Comparison of ENCODE assay signal across 1 cellular context in genomic region chr19:3721131-3721899, GRCh38.
TF ChIP-seq lines count a peak whose summit lies in the region.

No MANE protein-coding gene starts in this region.

TF ChIP-seq in HepG2, 621 proteins besides CTCF, POLR2A, EP300 and RAD21 (continued from another document and continues in another):
- TF ChIP-seq TFDP2 (CRISPR knock-in tag; IDR thresholded peaks at IDR 0.05): peak; percentile 14; the same call in 1 of the 2 replicates
- no peak for TF ChIP-seq RBAK (CRISPR knock-in tag; IDR thresholded peaks at IDR 0.05)
- no peak for TF ChIP-seq TSC22D2 (CRISPR knock-in tag; IDR thresholded peaks at IDR 0.05; ENCODE audit: borderline replicate concordance)
- 0 out of 2 replicates have a peak, but pooled peaks have one; percentile 40 for TF ChIP-seq ZNF253 (CRISPR knock-in tag; IDR thresholded peaks at IDR 0.05; ENCODE audit: borderline replicate concordance)
- TF ChIP-seq ZNF17 (CRISPR knock-in tag; IDR thresholded peaks at IDR 0.05): no peak
- TF ChIP-seq MAX (IDR thresholded peaks at IDR 0.05): peak; percentile 66
- no peak for TF ChIP-seq FOXK2 (IDR thresholded peaks at IDR 0.05)
- TF ChIP-seq ZNF749 (CRISPR knock-in tag; IDR thresholded peaks at IDR 0.05; ENCODE audit: borderline replicate concordance): 0 out of 2 replicates have a peak, but pooled peaks have one; percentile 43
- TF ChIP-seq CREB3 (CRISPR knock-in tag; IDR thresholded peaks at IDR 0.05): no peak
- peak in 1 of 2 experiments; percentile 72; a peak in 1 of 4 replicates for TF ChIP-seq KLF16 (CRISPR knock-in tag; IDR thresholded peaks at IDR 0.05)
- no peak for TF ChIP-seq IRF1 (CRISPR knock-in tag; IDR thresholded peaks at IDR 0.05; ENCODE audit: low read depth)
- no peak for TF ChIP-seq GZF1 (CRISPR knock-in tag; IDR thresholded peaks at IDR 0.05)
- no peak for TF ChIP-seq SNAPC4 (CRISPR knock-in tag; IDR thresholded peaks at IDR 0.05)
- TF ChIP-seq ZNF180 (CRISPR knock-in tag; IDR thresholded peaks at IDR 0.05; ENCODE audit: borderline replicate concordance, low read depth): no peak
- no peak for TF ChIP-seq MED13 (CRISPR knock-in tag; IDR thresholded peaks at IDR 0.05)
- peak; percentile 75; the same call in 1 of the 2 replicates for TF ChIP-seq AHR (CRISPR knock-in tag; IDR thresholded peaks at IDR 0.05)
- TF ChIP-seq ZNF136 (CRISPR knock-in tag; IDR thresholded peaks at IDR 0.05; ENCODE audit: low read depth): no peak
- TF ChIP-seq ZSCAN29 (CRISPR knock-in tag; conservative IDR thresholded peaks at IDR 0.05): no peak
- TF ChIP-seq EHMT2 (IDR thresholded peaks at IDR 0.05; ENCODE audit: borderline replicate concordance, low read depth, low read length): no peak
- TF ChIP-seq ZNF564 (CRISPR knock-in tag; IDR thresholded peaks at IDR 0.05): no peak
- TF ChIP-seq ZSCAN20 (CRISPR knock-in tag; IDR thresholded peaks at IDR 0.05; ENCODE audit: borderline replicate concordance): no peak
- 0 out of 2 replicates have a peak, but pooled peaks have one; percentile 37 for TF ChIP-seq ZNF619 (CRISPR knock-in tag; IDR thresholded peaks at IDR 0.05)
- no peak for TF ChIP-seq NKX3-1 (CRISPR knock-in tag; IDR thresholded peaks at IDR 0.05)
- TF ChIP-seq POLR2AphosphoS2 (IDR thresholded peaks at IDR 0.05; ENCODE audit: low read depth, low read length): no peak
- no peak for TF ChIP-seq ZFYVE20 (CRISPR knock-in tag; IDR thresholded peaks at IDR 0.05; ENCODE audit: borderline replicate concordance, low read depth)
- no peak for TF ChIP-seq EED (CRISPR knock-in tag; IDR thresholded peaks at IDR 0.05)
- no peak for TF ChIP-seq ARID3A (IDR thresholded peaks at IDR 0.05; ENCODE audit: low read depth, low read length)
- TF ChIP-seq ZIK1 (CRISPR knock-in tag; IDR thresholded peaks at IDR 0.05; ENCODE audit: borderline replicate concordance, low read depth): no peak
- no peak for TF ChIP-seq ZBTB7A (CRISPR knock-in tag; IDR thresholded peaks at IDR 0.05)
- no peak for TF ChIP-seq ZNF503 (CRISPR knock-in tag; IDR thresholded peaks at IDR 0.05)
- no peak for TF ChIP-seq SETDB1 (CRISPR knock-in tag; IDR thresholded peaks at IDR 0.05; ENCODE audit: borderline replicate concordance)
- 0 out of 2 replicates have a peak, but pooled peaks have one; percentile 7 for TF ChIP-seq CREB1 (IDR thresholded peaks at IDR 0.05)
- no peak for TF ChIP-seq CREB1 (CRISPR knock-in tag; IDR thresholded peaks at IDR 0.05)
- no peak; the same call in 1 of the 2 replicates for TF ChIP-seq ZNF691 (CRISPR knock-in tag; IDR thresholded peaks at IDR 0.05; ENCODE audit: borderline replicate concordance, low read depth)
- no peak for TF ChIP-seq ZFP36L1 (CRISPR knock-in tag; IDR thresholded peaks at IDR 0.05)
- TF ChIP-seq FUBP1 (CRISPR knock-in tag; IDR thresholded peaks at IDR 0.05; ENCODE audit: borderline replicate concordance): no peak
- TF ChIP-seq ZBTB44 (CRISPR knock-in tag; IDR thresholded peaks at IDR 0.05): no peak
- no peak for TF ChIP-seq HNRNPH1 (optimal IDR thresholded peaks at IDR 0.05; ENCODE audit: low read depth, low read length)
- no peak for TF ChIP-seq JUN (CRISPR knock-in tag; IDR thresholded peaks at IDR 0.05)
- no peak for TF ChIP-seq SYNCRIP (IDR thresholded peaks at IDR 0.05; ENCODE audit: insufficient read depth, low read depth, low read length)
- TF ChIP-seq NR0B2 (CRISPR knock-in tag; IDR thresholded peaks at IDR 0.05): no peak
- TF ChIP-seq AKAP8 (CRISPR knock-in tag; IDR thresholded peaks at IDR 0.05): no peak
- TF ChIP-seq MYC (CRISPR knock-in tag; IDR thresholded peaks at IDR 0.05; ENCODE audit: borderline replicate concordance): peak; percentile 30; the same call in 1 of the 2 replicates
- TF ChIP-seq IRF2 (CRISPR knock-in tag; IDR thresholded peaks at IDR 0.05): peak; percentile 36; the same call in 1 of the 2 replicates
- TF ChIP-seq ZNF317 (CRISPR knock-in tag; IDR thresholded peaks at IDR 0.05): no peak
- TF ChIP-seq GATA4 (IDR thresholded peaks at IDR 0.05; ENCODE audit: borderline replicate concordance, low read depth): no peak
- no peak for TF ChIP-seq NCOA2 (CRISPR knock-in tag; IDR thresholded peaks at IDR 0.05)
- no peak for TF ChIP-seq ZBTB20 (CRISPR knock-in tag; IDR thresholded peaks at IDR 0.05; ENCODE audit: borderline replicate concordance, low read depth)
